ENCODE assay signal across 19 cellular contexts in genomic region chr3:122398920-122399319, GRCh38. TPM values are rescaled to one million over a fixed set of nuclear protein-coding genes. Genes with fewer than 3 reads are reported as not detected.
DNase-seq lines count a peak whose midpoint lies in the region; ATAC-seq and TF ChIP-seq lines count a peak whose summit lies in the region.
"Had no signal": no experiment of that assay in that cellular context is flagged by ENCODE, and none has a peak within 500 bp of the region (broad histone marks: within the 10 kb centered on the region; RNA-seq: fewer than 3 reads in every experiment).

No MANE protein-coding gene starts in this region.

- intact Hi-C loops in heart left ventricle (cut with DNase I): loop anchor here in 1 of 10 donors (10.0 kb wide), 1 partner anchor 286 kb away; the partner anchor contains the start of gene PARP14

- no peak for DNase-seq in stimulated activated naive CD8-positive, alpha-beta T cell treated with anti-CD3 and anti-CD28 coated beads, Interleukin-15, amount 100 ng/mL, for 72 hours
- DNase-seq in NOMO-1 treated with dmso at 0.1 percent for 144 hours (lab: John Stamatoyannopoulos, UW; ENCODE audit: unreplicated experiment) (no peak), heart left ventricle (no peak), retina (no peak)
- DNase-seq: AML-193; CD4-positive, alpha-beta memory T cell; CD4-positive, CD25-positive, alpha-beta regulatory T cell; CD8-positive, alpha-beta memory T cell; COR-L47; DMS79 treated with DMSO at 0.1 percent for 48 hours; GF-D8 had no signal

- peaks cover 44% of the 10 kb centered on the region for H3K4me1 Mint-ChIP-seq in stimulated activated naive CD8-positive, alpha-beta T cell treated with anti-CD3 and anti-CD28 coated beads, Interleukin-15, Interleukin-2, amounts not matched to agents 100 ng/mL and 50 ng/mL, for 24 hours (ENCODE audit: low read depth)
- H3K4me1 Mint-ChIP-seq in stimulated activated naive CD8-positive, alpha-beta T cell treated with anti-CD3 and anti-CD28 coated beads, Interleukin-15, amount 100 ng/mL, for 72 hours: peaks cover 41% of the 10 kb centered on the region
- H3K4me1 Mint-ChIP-seq: B cell had no signal

- POLR2A ChIA-PET in HEK293 (lab: Yijun Ruan, JAX): no interaction called here

- CTCF ChIA-PET in HEK293 (lab: Yijun Ruan, JAX): no interaction called here

- no peaks in the 10 kb centered on the region for H3K9me3 Mint-ChIP-seq in stimulated activated naive CD8-positive, alpha-beta T cell treated with anti-CD3 and anti-CD28 coated beads, Interleukin-15, Interleukin-2, amounts not matched to agents 100 ng/mL and 50 ng/mL, for 24 hours
- no peaks in the 10 kb centered on the region for H3K9me3 Mint-ChIP-seq in stimulated activated naive CD8-positive, alpha-beta T cell treated with anti-CD3 and anti-CD28 coated beads, Interleukin-15, amount 100 ng/mL, for 72 hours
- H3K9me3 Mint-ChIP-seq: CD4-positive, alpha-beta memory T cell; CD4-positive, CD25-positive, alpha-beta regulatory T cell; CD8-positive, alpha-beta memory T cell had no signal

- whole genome bisulfite sequencing in heart left ventricle, 4 donors: 93 to 98% (median 97%) methylated on average over 2 of the region's 2 CpGs

- H3K9me3 ChIP-seq in HEK293 (ENCODE audit: control insufficient read depth, insufficient read depth, low read depth, low read length): no peaks in the 10 kb centered on the region
- no peaks in the 10 kb centered on the region for H3K9me3 ChIP-seq in heart left ventricle
- H3K9me3 ChIP-seq: A549; BLaER1 treated with 17β-estradiol and CSF1 and Interleukin-3, amounts not matched to agents 10 nM and 100 nM had no signal

- ATAC-seq in stimulated activated naive CD8-positive, alpha-beta T cell treated with anti-CD3 and anti-CD28 coated beads, Interleukin-15, amount 100 ng/mL, for 72 hours: no peak
- no peak for ATAC-seq in heart left ventricle
- ATAC-seq: A549 had no signal

- H3K36me3 ChIP-seq in HEK293 (ENCODE audit: control insufficient read depth in 2 of 2, insufficient read depth in 1 of 2, low read length in 2 of 2) (peaks cover 0 to 10% of the 10 kb centered on the region in 2 experiments; a peak in 1 of 3 replicates), heart left ventricle (peaks cover 0 to 16% (median 12%) of the 10 kb centered on the region in 9 donors)

- no peak for TF ChIP-seq POLR2A in heart left ventricle (IDR thresholded peaks at IDR 0.05)

- H3K27ac ChIP-seq in HEK293 (ENCODE audit: extremely low read depth, low read depth, low read length) (no peak overlapping the region), VCaP (peak overlapping the region; percentile 34; the same call in 1 of the 2 replicates), heart left ventricle (no peak overlapping the region)
- H3K27ac ChIP-seq: 22Rv1; A549; BLaER1 treated with 17β-estradiol and CSF1 and Interleukin-3, amounts not matched to agents 10 nM and 100 nM had no signal

- H3K4me1 ChIP-seq in HEK293 (ENCODE audit: control insufficient read depth, insufficient read depth, low read length): no peaks in the 10 kb centered on the region
- H3K4me1 ChIP-seq in heart left ventricle: peaks cover 0 to 13% (median 0%) of the 10 kb centered on the region in 12 donors
- H3K4me1 ChIP-seq: A549 had no signal

- H3K4me3 ChIP-seq in HEK293 (ENCODE audit: low read depth, low read length) (no peak overlapping the region), heart left ventricle (no peak overlapping the region)
- H3K4me3 ChIP-seq: A549; BLaER1 treated with 17β-estradiol and CSF1 and Interleukin-3, amounts not matched to agents 10 nM and 100 nM had no signal

- H3K27me3 ChIP-seq in heart left ventricle: no peaks in the 10 kb centered on the region
- H3K27me3 ChIP-seq: BLaER1 treated with 17β-estradiol and CSF1 and Interleukin-3, amounts not matched to agents 10 nM and 100 nM had no signal

- no peak overlapping the region for H3K4me3 Mint-ChIP-seq in stimulated activated naive CD8-positive, alpha-beta T cell treated with anti-CD3 and anti-CD28 coated beads, Interleukin-15, Interleukin-2, amounts not matched to agents 100 ng/mL and 50 ng/mL, for 24 hours
- H3K4me3 Mint-ChIP-seq in stimulated activated naive CD8-positive, alpha-beta T cell treated with anti-CD3 and anti-CD28 coated beads, Interleukin-15, amount 100 ng/mL, for 72 hours: no peak overlapping the region
- H3K4me3 Mint-ChIP-seq: B cell; CD14-positive monocyte; CD4-positive, alpha-beta memory T cell; CD4-positive, CD25-positive, alpha-beta regulatory T cell; CD8-positive, alpha-beta memory T cell had no signal

- no peaks in the 10 kb centered on the region for H3K27me3 Mint-ChIP-seq in stimulated activated naive CD8-positive, alpha-beta T cell treated with anti-CD3 and anti-CD28 coated beads, Interleukin-15, Interleukin-2, amounts not matched to agents 100 ng/mL and 50 ng/mL, for 24 hours
- H3K27me3 Mint-ChIP-seq in stimulated activated naive CD8-positive, alpha-beta T cell treated with anti-CD3 and anti-CD28 coated beads, Interleukin-15, amount 100 ng/mL, for 72 hours: no peaks in the 10 kb centered on the region
- H3K27me3 Mint-ChIP-seq: B cell; CD4-positive, alpha-beta memory T cell; CD4-positive, CD25-positive, alpha-beta regulatory T cell; CD8-positive, alpha-beta memory T cell had no signal

- peak overlapping the region; percentile 7 for H3K27ac Mint-ChIP-seq in stimulated activated naive CD8-positive, alpha-beta T cell treated with anti-CD3 and anti-CD28 coated beads, Interleukin-15, Interleukin-2, amounts not matched to agents 100 ng/mL and 50 ng/mL, for 24 hours
- no peak overlapping the region for H3K27ac Mint-ChIP-seq in stimulated activated naive CD8-positive, alpha-beta T cell treated with anti-CD3 and anti-CD28 coated beads, Interleukin-15, amount 100 ng/mL, for 72 hours
- H3K27ac Mint-ChIP-seq: B cell; CD14-positive monocyte; CD4-positive, alpha-beta memory T cell; CD4-positive, CD25-positive, alpha-beta regulatory T cell had no signal

- peaks cover 31% of the 10 kb centered on the region for H3K36me3 Mint-ChIP-seq in stimulated activated naive CD8-positive, alpha-beta T cell treated with anti-CD3 and anti-CD28 coated beads, Interleukin-15, Interleukin-2, amounts not matched to agents 100 ng/mL and 50 ng/mL, for 24 hours (ENCODE audit: low read depth)

- TF ChIP-seq CTCF in HEK293 (tag by site-specific recombination; IDR thresholded peaks at IDR 0.05) (no peak), VCaP (conservative IDR thresholded peaks at IDR 0.05) (no peak), heart left ventricle (IDR thresholded peaks at IDR 0.05) (no peak)

TF ChIP-seq in HEK293, 187 proteins besides CTCF, POLR2A, EP300 and RAD21:
- TF ChIP-seq ZNF146 (tag by site-specific recombination; IDR thresholded peaks at IDR 0.05) (peak; percentile 26; the same call in 1 of the 2 replicates), ZNF449 (tag by site-specific recombination; IDR thresholded peaks at IDR 0.05) (no peak), ZNF426 (tag by site-specific recombination; IDR thresholded peaks at IDR 0.05) (no peak), ZNF837 (tag by site-specific recombination; IDR thresholded peaks at IDR 0.05) (no peak), FEZF1 (tag by site-specific recombination; IDR thresholded peaks at IDR 0.05) (no peak)

RNA-seq across cellular contexts. Expression of gene FAM162A, which starts 14.9 kb away (rescaled TPM):
- total RNA-seq in heart left ventricle: 100 to 1,000 TPM in 6 of 9 donors, 10 to 100 TPM in 3; 46.7 to 135 (median 108) TPM
- 100 to 1,000 TPM; 109 to 269 TPM for polyA plus RNA-seq in heart left ventricle

RNA-seq across cellular contexts. Expression of gene MIX23, which starts 15.9 kb away (rescaled TPM):
- total RNA-seq in heart left ventricle: 10 to 100 TPM; 15.1 to 37.6 (median 22.4) TPM
- 10 to 100 TPM; 44.9 to 73.8 TPM for polyA plus RNA-seq in heart left ventricle

RNA-seq across cellular contexts. Expression of gene WDR5B, which starts 16.9 kb away (rescaled TPM):
- 1 to 10 TPM; 1.8 to 4.9 (median 2.9) TPM for total RNA-seq in heart left ventricle
- polyA plus RNA-seq in heart left ventricle: 1 to 10 TPM; 1.3 to 2.0 TPM
